8 cellular contexts compared by ENCODE assay signal in genomic region chr3:43288366-43288765, GRCh38. TPM values are rescaled to one million over a fixed set of nuclear protein-coding genes. Genes with fewer than 3 reads are reported as not detected.
DNase-seq lines count a peak whose midpoint lies in the region; ATAC-seq and TF ChIP-seq lines count a peak whose summit lies in the region.

No MANE protein-coding gene starts in this region.

- peaks cover 43% of the 10 kb centered on the region for H3K4me1 Mint-ChIP-seq in Caco-2 (ENCODE audit: low read depth, unreplicated experiment)

- H3K4me3 Mint-ChIP-seq in Caco-2 (ENCODE audit: unreplicated experiment), result peak overlapping the region; percentile 81

- H3K4me1 ChIP-seq in Caco-2 (peaks cover 50% of the 10 kb centered on the region), Peyer's patch (peaks cover 0 to 51% (median 17%) of the 10 kb centered on the region in 4 donors), neutrophil (ENCODE audit: control insufficient read depth in 1 of 2, insufficient read depth in 1 of 2, low read depth in 1 of 2, low read length in 1 of 2) (peaks cover 58 to 70% of the 10 kb centered on the region in 2 experiments)

- DNase-seq in Caco-2, result no peak
- DNase-seq in Peyer's patch, result no peak
- DNase-seq in dorsolateral prefrontal cortex, result no peak
- DNase-seq in NCI-H128 (lab: John Stamatoyannopoulos, UW; ENCODE audit: unreplicated experiment), result no peak
- no peak for DNase-seq in OCI-M2 (lab: John Stamatoyannopoulos, UW; ENCODE audit: unreplicated experiment)

- H3K4me3 ChIP-seq in Caco-2 (ENCODE audit: low read depth, low read length) (no peak overlapping the region), Peyer's patch (peak overlapping the region; percentile 51 to 95 (median 79)), dorsolateral prefrontal cortex (peak overlapping the region in 58 of 59 donors; percentile 3 to 86 (median 68)), neutrophil (ENCODE audit: low read depth in 1 of 2, low read length in 1 of 2) (peak overlapping the region; percentile 79 to 85)

- peak; percentile 39 for ATAC-seq in GM21786 (IDR thresholded peaks at IDR 0.05; ENCODE audit: unreplicated experiment)
- no peak for ATAC-seq in GM21360 (IDR thresholded peaks at IDR 0.05; ENCODE audit: unreplicated experiment)

- peak overlapping the region; percentile 92 to 99 (median 94) for H3K27ac ChIP-seq in Peyer's patch
- H3K27ac ChIP-seq in dorsolateral prefrontal cortex, result peak overlapping the region in 48 of 59 donors; percentile 1 to 91 (median 63)
- H3K27ac ChIP-seq in neutrophil, result peak overlapping the region; percentile 98

- CTCF ChIA-PET in Caco-2 (lab: Charles Lee), result no interaction called here

- H3K9me3 Mint-ChIP-seq in Caco-2 (ENCODE audit: unreplicated experiment), result no peaks in the 10 kb centered on the region

- POLR2A ChIA-PET in Caco-2 (lab: Charles Lee), result no interaction called here

- peak overlapping the region; percentile 77 for H3K27ac Mint-ChIP-seq in Caco-2 (ENCODE audit: unreplicated experiment)

- no peak for TF ChIP-seq POLR2A in Peyer's patch (IDR thresholded peaks at IDR 0.05)

- H3K27me3 ChIP-seq in Caco-2 (replicated peaks; ENCODE audit: control insufficient read depth, insufficient read depth, low read length) (no peaks in the 10 kb centered on the region), Peyer's patch (no peaks in the 10 kb centered on the region), dorsolateral prefrontal cortex (no peaks in the 10 kb centered on the region), neutrophil (no peaks in the 10 kb centered on the region)

- H3K36me3 ChIP-seq in Caco-2 (ENCODE audit: control insufficient read depth, insufficient read depth, low read length), result no peaks in the 10 kb centered on the region
- no peaks in the 10 kb centered on the region for H3K36me3 ChIP-seq in Peyer's patch
- H3K36me3 ChIP-seq in neutrophil, result peaks cover 17% of the 10 kb centered on the region

- H3K27me3 Mint-ChIP-seq in Caco-2 (ENCODE audit: insufficient read depth, unreplicated experiment), result no peaks in the 10 kb centered on the region

- peaks cover 15% of the 10 kb centered on the region for H3K36me3 Mint-ChIP-seq in Caco-2 (ENCODE audit: insufficient read depth, unreplicated experiment)

- BruUV-seq in Caco-2 (replicated peaks; lab: Mats Ljungman, UMichigan), result no TSS peak

- H3K9me3 ChIP-seq in Caco-2 (no peaks in the 10 kb centered on the region), Peyer's patch (no peaks in the 10 kb centered on the region), neutrophil (no peaks in the 10 kb centered on the region)

- intact Hi-C loops in Caco-2 (cut with micrococcal nuclease; ENCODE audit: unreplicated experiment) (no loop called here), dorsolateral prefrontal cortex (cut with DNase I) (loop anchor here in 1 of 2 donors (5.0 kb wide), 1 partner anchor 334 kb away; the partner anchor contains the start of gene ANO10)

- TF ChIP-seq CTCF in Caco-2 (IDR thresholded peaks at IDR 0.05; ENCODE audit: insufficient read depth in 1 of 2, low read depth in 1 of 2, low read length in 1 of 2, severe bottlenecking in 1 of 2, unreplicated experiment in 1 of 2) (no peak), Peyer's patch (IDR thresholded peaks at IDR 0.05) (no peak), dorsolateral prefrontal cortex (IDR thresholded peaks at IDR 0.05 in 54 of 56, conservative IDR thresholded peaks at IDR 0.05 in 2 of 56; ENCODE audit: low read depth in 1 of 56, partially characterized antibody in 56 of 56) (no peak), neutrophil (IDR thresholded peaks at IDR 0.05) (no peak)

RNA-seq across cellular contexts. Expression of gene SNRK, which starts 2.0 kb away (rescaled TPM):
- total RNA-seq in Caco-2 (2022) (23.1 and 25.4 TPM in 2 replicates), Peyer's patch (10 to 100 TPM; 48.7 to 69.4 (median 56.7) TPM), dorsolateral prefrontal cortex (10 to 100 TPM; 21.1 to 62.5 (median 44.5) TPM)
